6 cellular contexts compared by ENCODE assay signal in genomic region chr19:5621945-5622464, GRCh38. TPM values are rescaled to one million over a fixed set of nuclear protein-coding genes. Genes with fewer than 3 reads are reported as not detected.
DNase-seq lines count a peak whose midpoint lies in the region; ATAC-seq, FAIRE-seq and TF ChIP-seq lines count a peak whose summit lies in the region.

No MANE protein-coding gene starts in this region.

- no peak overlapping the region for H3K56ac ChIP-seq in H1 (replicated peaks; ENCODE audit: insufficient read length, low read depth, low read length)

- H3K4me1 ChIP-seq in PC-9 (replicated peaks; ENCODE audit: insufficient read depth) (peaks cover 17% of the 10 kb centered on the region), H1 (replicated peaks in 1 of 4; ENCODE audit: control insufficient read depth in 3 of 4, insufficient read depth in 4 of 4, low read length in 3 of 4) (peaks cover 2 to 14% (median 6%) of the 10 kb centered on the region in 4 experiments; a peak in 4 of 7 replicates)

- TSS peak; percentile 25 for BruUV-seq in PC-9 (replicated peaks; lab: Mats Ljungman, UMichigan)

- peak overlapping the region; percentile 94 for H3K4me2 ChIP-seq in PC-9
- H3K4me2 ChIP-seq in H1 (ENCODE audit: insufficient read depth in 1 of 2, low read depth in 2 of 2, low read length in 2 of 2), result peak overlapping the region; percentile 77 to 93

- 5% methylated on average over 25 of the region's 35 CpGs; no CpG with 5 or more reads in 1 of the 2 experiments for WGBS in H1 (ENCODE audit: extremely low coverage in 1 of 2, insufficient coverage in 1 of 2, insufficient read length in 1 of 2, insufficient replicate concordance in 2 of 2, low coverage in 1 of 2, low lambda C conversion rate in 2 of 2, missing lambda C conversion rate in 1 of 2), 2 experiments

- peaks cover 92% of the 10 kb centered on the region for H3K79me2 ChIP-seq in PC-9 (ENCODE audit: low read depth)
- H3K79me2 ChIP-seq in H1 (ENCODE audit: control insufficient read depth in 1 of 2, insufficient read depth in 2 of 2, low read length in 2 of 2), result peaks cover 50 to 91% of the 10 kb centered on the region in 2 experiments

- no peak overlapping the region for H3K18ac ChIP-seq in H1 (ENCODE audit: extremely low read depth, low read length)

- H3K27ac ChIP-seq in PC-9 (peak overlapping the region; percentile 65; the same call in 1 of the 2 replicates), H1 (ENCODE audit: low read depth, low read length) (0 out of 2 replicates have a peak overlapping the region, but pooled peaks have one; percentile 61)

- H2BK20ac ChIP-seq in H1 (ENCODE audit: low read length), result no peak overlapping the region

- intact Hi-C loops in PC-9 (cut with micrococcal nuclease; ENCODE audit: unreplicated experiment), result loop anchor here (2.0 kb wide), 1 partner anchor 59 kb away; the partner anchor contains the start of genes HSD11B1L and MICOS13

- no peak overlapping the region for H3K4ac ChIP-seq in H1 (replicated peaks; ENCODE audit: insufficient read length, low read depth, low read length)

- no peak overlapping the region for H3K23ac ChIP-seq in H1 (ENCODE audit: insufficient read length)

- TF ChIP-seq EP300 in H1 (IDR thresholded peaks at IDR 0.05; ENCODE audit: borderline replicate concordance in 1 of 2, low read depth in 2 of 2, low read length in 2 of 2), result no peak

- H2BK15ac ChIP-seq in H1 (ENCODE audit: low read length), result no peak overlapping the region

- peaks cover 21% of the 10 kb centered on the region for H3K36me3 ChIP-seq in PC-9 (ENCODE audit: low read depth)
- peaks cover 6 to 50% (median 37%) of the 10 kb centered on the region in 4 experiments for H3K36me3 ChIP-seq in H1 (ENCODE audit: control insufficient read depth in 2 of 4, insufficient read depth in 4 of 4, low read length in 3 of 4)

- H2BK12ac ChIP-seq in H1 (ENCODE audit: low read depth, low read length), result no peak overlapping the region

- POLR2A ChIA-PET in PC-9 (lab: Charles Lee; ENCODE audit: unreplicated experiment), result interaction anchor here (0.6 kb wide), 2 partner anchors 654 to 745 kb away, joined by 5 read pairs; no protein-coding TSS in a partner anchor
- POLR2A ChIA-PET in H1 (lab: Charles Lee; ENCODE audit: partially characterized antibody), result interaction anchor here (0.6 to 3.8 kb wide), 33 partner anchors 9 to 169 kb away, joined by 3 to 25 read pairs (median 3); partner anchors contain the start of genes CATSPERD, DUS3L, LONP1 and RPL36

- peaks cover 37% of the 10 kb centered on the region for H4K20me1 ChIP-seq in PC-9 (ENCODE audit: insufficient read depth)
- peaks cover 9 to 20% of the 10 kb centered on the region in 2 experiments for H4K20me1 ChIP-seq in H1 (replicated peaks in 1 of 2; ENCODE audit: control insufficient read depth in 1 of 2, insufficient read depth in 2 of 2, low read length in 2 of 2)

- CTCF ChIA-PET in PC-9 (lab: Charles Lee), result interaction anchor here (0.9 to 1.3 kb wide), 2 partner anchors 65 to 68 kb away, joined by 3 to 7 read pairs; partner anchors contain the start of gene RPL36
- CTCF ChIA-PET in H1 (lab: Charles Lee; ENCODE audit: partially characterized antibody), result interaction anchor here (1.0 to 1.5 kb wide), 3 partner anchors 60 to 87 kb away, joined by 3 to 4 read pairs (median 3); no protein-coding TSS in a partner anchor

- no peaks in the 10 kb centered on the region for H3K9me2 ChIP-seq in PC-9 (ENCODE audit: insufficient read depth)

- peak overlapping the region; percentile 91 for H3K4me3 ChIP-seq in PC-9
- H3K4me3 ChIP-seq in H1 (ENCODE audit: extremely low read depth in 1 of 4, insufficient read depth in 2 of 4, low read depth in 3 of 4, low read length in 4 of 4), result peak overlapping the region; percentile 88 to 100 (median 98)
- peak overlapping the region; percentile 100 for H3K4me3 ChIP-seq in skeletal muscle cell (ENCODE audit: low read depth, low read length)

- in situ Hi-C loops in ACHN (cut with HindIII; ENCODE audit: low pct_ligation_motif_present, low pct_unique_long_range_greater_than_20kb, low sequenced_read_pairs), result no loop called here

- peaks cover 17% of the 10 kb centered on the region for H3K79me1 ChIP-seq in H1 (ENCODE audit: low read depth, low read length)

- peak overlapping the region; percentile 48 to 89 (median 71) for H3K9ac ChIP-seq in H1 (replicated peaks in 1 of 4; ENCODE audit: extremely low read depth in 1 of 4, low read depth in 3 of 4, low read length in 3 of 4)

- DNase-seq in ACHN (peak; percentile 8), PC-9 (peak in 1 of 2 experiments; percentile 16), H1 (ENCODE audit: low read depth in 1 of 2, low spot score in 2 of 2) (peak in 1 of 2 experiments; percentile 49), skeletal muscle cell (ENCODE audit: low read depth) (no peak), 8988T (no peak)

- H2BK5ac ChIP-seq in H1 (ENCODE audit: low read depth, low read length), result no peak overlapping the region

- H3K27me3 ChIP-seq in PC-9 (ENCODE audit: insufficient read depth, low read depth) (no peaks in the 10 kb centered on the region), H1 (replicated peaks in 1 of 4; ENCODE audit: control insufficient read depth in 3 of 4, extremely low read depth in 1 of 4, insufficient read depth in 3 of 4, low read length in 3 of 4) (no peaks in the 10 kb centered on the region)

- ATAC-seq in GM19035 (IDR thresholded peaks at IDR 0.05; ENCODE audit: unreplicated experiment), result no peak

- no peak overlapping the region for H2BK120ac ChIP-seq in H1 (replicated peaks; ENCODE audit: low read depth, low read length)

- TF ChIP-seq CTCF in PC-9 (conservative IDR thresholded peaks at IDR 0.05), result no peak
- TF ChIP-seq CTCF in H1 (IDR thresholded peaks at IDR 0.05; ENCODE audit: control extremely low read depth in 1 of 3, insufficient read depth in 1 of 3, low read depth in 1 of 3, low read length in 3 of 3), result no peak

- peaks cover 11% of the 10 kb centered on the region for H3K23me2 ChIP-seq in H1 (ENCODE audit: low read depth, low read length)

- no peak for TF ChIP-seq RAD21 in H1 (IDR thresholded peaks at IDR 0.05 in 1 of 2, conservative IDR thresholded peaks at IDR 0.05 in 1 of 2; ENCODE audit: low read depth in 2 of 2, low read length in 2 of 2)

- FAIRE-seq in H1 (lab: Jason Lieb, UNC), result no peak

- H3K9me3 ChIP-seq in PC-9 (ENCODE audit: insufficient read depth, low read depth) (no peaks in the 10 kb centered on the region), H1 (ENCODE audit: insufficient read depth in 2 of 2, low read depth in 1 of 2, low read length in 1 of 2) (no peaks in the 10 kb centered on the region)

- peak overlapping the region; percentile 69; the same call in 1 of the 2 replicates for H2AFZ ChIP-seq in PC-9
- H2AFZ ChIP-seq in H1 (ENCODE audit: low read length), result no peak overlapping the region

- no peak overlapping the region for H2AK5ac ChIP-seq in H1 (ENCODE audit: low read depth, low read length)

- peak overlapping the region; percentile 46 for H4K91ac ChIP-seq in H1 (replicated peaks; ENCODE audit: insufficient read length, low read length)

- no peak for TF ChIP-seq POLR2A in H1 (IDR thresholded peaks at IDR 0.05; ENCODE audit: control extremely low read depth in 1 of 2, low read depth in 2 of 2, low read length in 2 of 2)

- no peak overlapping the region for H4K5ac ChIP-seq in H1 (ENCODE audit: insufficient read length, low read depth, low read length)

- H4K8ac ChIP-seq in H1 (ENCODE audit: extremely low read depth, insufficient read depth, low read length), result peak overlapping the region; percentile 96; the same call in 1 of the 2 replicates

- H3K14ac ChIP-seq in H1 (ENCODE audit: insufficient read length), result no peak overlapping the region

- H3F3A ChIP-seq in PC-9 (ENCODE audit: insufficient read depth, low read depth), result no peaks in the 10 kb centered on the region; the same call in 1 of the 2 replicates

RNA-seq across cellular contexts. Expression of gene SAFB2, which starts 0.6 kb away (rescaled TPM):
- total RNA-seq in PC-9 (2021), result 43.1 and 66.1 TPM in 2 replicates
- total RNA-seq in H1 (2021; fragmentation: NEBNext Ultra II Directional; extraction: Animal tissue kit (Norgen Biotek cat#: 25700)), result 63.8 and 74.4 TPM in 2 replicates
- polyA plus RNA-seq in H1 (2011; rRNA removed), result 14.8 and 31.1 TPM in 2 replicates
- polyA plus RNA-seq in H1 (2011; cell fraction: cytosol; rRNA removed), result 21.4 TPM
- polyA plus RNA-seq in H1 (2011; cell fraction: nucleus; rRNA removed), result 72.7 TPM
- 40.4 to 68.7 TPM (median 52.6 TPM) in 4 replicates for polyA plus RNA-seq in H1 (2012, experiment 1 of 2)
- polyA plus RNA-seq in H1 (2012, experiment 2 of 2), result 15.1 TPM
- 37.8 TPM for polyA plus RNA-seq in H1 (2013, experiment 1 of 2)
- polyA plus RNA-seq in H1 (2013, experiment 2 of 2), result 31.4 TPM
- polyA minus RNA-seq in H1 (2011; rRNA and poly(A)+ RNA removed), result 13.9 and 21.9 TPM in 2 replicates
- polyA minus RNA-seq in H1 (2011; cell fraction: cytosol; rRNA and poly(A)+ RNA removed), result 23.3 TPM
- 44.7 TPM for polyA minus RNA-seq in H1 (2011; cell fraction: nucleus; rRNA and poly(A)+ RNA removed)

RNA-seq across cellular contexts. Expression of gene SAFB, which starts 0.9 kb away (rescaled TPM):
- 68.7 and 88.7 TPM in 2 replicates for total RNA-seq in PC-9 (2021)
- 109 and 110 TPM in 2 replicates for total RNA-seq in H1 (2021; fragmentation: NEBNext Ultra II Directional; extraction: Animal tissue kit (Norgen Biotek cat#: 25700))
- polyA plus RNA-seq in H1 (2011; rRNA removed), result 27.0 and 69.5 TPM in 2 replicates
- polyA plus RNA-seq in H1 (2011; cell fraction: cytosol; rRNA removed), result 78.8 TPM
- polyA plus RNA-seq in H1 (2011; cell fraction: nucleus; rRNA removed), result 109 TPM
- 76.7 to 104 TPM (median 87.6 TPM) in 4 replicates for polyA plus RNA-seq in H1 (2012, experiment 1 of 2)
- 22.5 TPM for polyA plus RNA-seq in H1 (2012, experiment 2 of 2)
- polyA plus RNA-seq in H1 (2013, experiment 1 of 2), result 49.9 TPM
- 48.6 TPM for polyA plus RNA-seq in H1 (2013, experiment 2 of 2)
- 14.9 and 21.3 TPM in 2 replicates for polyA minus RNA-seq in H1 (2011; rRNA and poly(A)+ RNA removed)
- 46.4 TPM for polyA minus RNA-seq in H1 (2011; cell fraction: cytosol; rRNA and poly(A)+ RNA removed)
- polyA minus RNA-seq in H1 (2011; cell fraction: nucleus; rRNA and poly(A)+ RNA removed), result 44.8 TPM

RNA-seq across cellular contexts. Expression of gene TINCR, which starts 54.3 kb away (rescaled TPM):
- total RNA-seq in PC-9 (2021), result 4.4 and 8.0 TPM in 2 replicates
- total RNA-seq in H1 (2021; fragmentation: NEBNext Ultra II Directional; extraction: Animal tissue kit (Norgen Biotek cat#: 25700)), result 0.48 and 0.52 TPM in 2 replicates
- 1.2 and 1.4 TPM in 2 replicates for polyA plus RNA-seq in H1 (2011; rRNA removed)
- polyA plus RNA-seq in H1 (2011; cell fraction: cytosol; rRNA removed), result 1.1 TPM
- polyA plus RNA-seq in H1 (2011; cell fraction: nucleus; rRNA removed), result 0.86 TPM
- 0.29 to 0.72 TPM (median 0.65 TPM) in 4 replicates for polyA plus RNA-seq in H1 (2012, experiment 1 of 2)
- polyA plus RNA-seq in H1 (2012, experiment 2 of 2), result 0.77 TPM
- polyA plus RNA-seq in H1 (2013, experiment 1 of 2), result 0.30 TPM
- 0.48 TPM for polyA plus RNA-seq in H1 (2013, experiment 2 of 2)
- 0.27 and 0.38 TPM in 2 replicates for polyA minus RNA-seq in H1 (2011; rRNA and poly(A)+ RNA removed)
- polyA minus RNA-seq in H1 (2011; cell fraction: cytosol; rRNA and poly(A)+ RNA removed), result 0.95 TPM
- polyA minus RNA-seq in H1 (2011; cell fraction: nucleus; rRNA and poly(A)+ RNA removed), result not detected

RNA-seq across cellular contexts. Expression of gene MICOS13, which starts 58.3 kb away (rescaled TPM):
- total RNA-seq in PC-9 (2021), result 31.1 and 34.7 TPM in 2 replicates
- 17.3 and 20.4 TPM in 2 replicates for total RNA-seq in H1 (2021; fragmentation: NEBNext Ultra II Directional; extraction: Animal tissue kit (Norgen Biotek cat#: 25700))
- 36.1 and 36.9 TPM in 2 replicates for polyA plus RNA-seq in H1 (2011; rRNA removed)
- polyA plus RNA-seq in H1 (2011; cell fraction: cytosol; rRNA removed), result 26.2 TPM
- polyA plus RNA-seq in H1 (2011; cell fraction: nucleus; rRNA removed), result 20.9 TPM
- 15.4 to 29.5 TPM (median 24.5 TPM) in 4 replicates for polyA plus RNA-seq in H1 (2012, experiment 1 of 2)
- 18.7 TPM for polyA plus RNA-seq in H1 (2012, experiment 2 of 2)
- polyA plus RNA-seq in H1 (2013, experiment 1 of 2), result 17.6 TPM
- polyA plus RNA-seq in H1 (2013, experiment 2 of 2), result 17.0 TPM
- polyA minus RNA-seq in H1 (2011; rRNA and poly(A)+ RNA removed), result 2.6 and 3.4 TPM in 2 replicates
- polyA minus RNA-seq in H1 (2011; cell fraction: cytosol; rRNA and poly(A)+ RNA removed), result 10.9 TPM
- 11.3 TPM for polyA minus RNA-seq in H1 (2011; cell fraction: nucleus; rRNA and poly(A)+ RNA removed)

RNA-seq across cellular contexts. Expression of gene HSD11B1L, which starts 58.8 kb away (rescaled TPM):
- total RNA-seq in PC-9 (2021), result 7.5 and 11.9 TPM in 2 replicates
- total RNA-seq in H1 (2021; fragmentation: NEBNext Ultra II Directional; extraction: Animal tissue kit (Norgen Biotek cat#: 25700)), result 8.2 and 9.5 TPM in 2 replicates
- 20.6 and 29.4 TPM in 2 replicates for polyA plus RNA-seq in H1 (2011; rRNA removed)
- 22.0 TPM for polyA plus RNA-seq in H1 (2011; cell fraction: cytosol; rRNA removed)
- 22.8 TPM for polyA plus RNA-seq in H1 (2011; cell fraction: nucleus; rRNA removed)
- polyA plus RNA-seq in H1 (2012, experiment 1 of 2), result 8.0 to 16.5 TPM (median 12.2 TPM) in 4 replicates
- polyA plus RNA-seq in H1 (2012, experiment 2 of 2), result 8.5 TPM
- polyA plus RNA-seq in H1 (2013, experiment 1 of 2), result 10.6 TPM
- polyA plus RNA-seq in H1 (2013, experiment 2 of 2), result 10.7 TPM
- polyA minus RNA-seq in H1 (2011; rRNA and poly(A)+ RNA removed), result 1.6 and 2.3 TPM in 2 replicates
- 11.4 TPM for polyA minus RNA-seq in H1 (2011; cell fraction: cytosol; rRNA and poly(A)+ RNA removed)
- 4.7 TPM for polyA minus RNA-seq in H1 (2011; cell fraction: nucleus; rRNA and poly(A)+ RNA removed)
